Comparison of ENCODE assay signal across 18 cellular contexts in the genomic region with DNA sequence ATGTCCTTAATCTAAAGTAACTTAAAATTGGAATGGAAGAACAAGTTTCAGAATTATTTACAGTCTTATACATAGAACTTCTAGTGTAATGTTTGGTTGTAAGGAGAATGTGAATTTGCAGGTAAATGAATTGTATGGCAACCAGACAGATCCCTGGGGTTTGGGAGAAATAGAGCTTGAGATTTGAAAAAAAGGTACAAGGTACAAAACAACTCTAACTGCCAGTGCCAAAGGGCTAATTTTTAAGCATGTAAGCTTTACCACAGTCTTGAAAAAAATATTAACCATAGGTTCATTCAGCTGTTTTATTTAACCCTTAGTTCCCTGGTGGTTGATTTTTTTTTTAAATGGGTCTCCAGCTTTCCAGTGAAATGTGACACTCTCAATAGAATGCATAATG.
DNase-seq lines count a peak whose midpoint lies in the region; ATAC-seq and TF ChIP-seq lines count a peak whose summit lies in the region.
"Had no signal": no experiment of that assay in that cellular context is flagged by ENCODE, and none has a peak within 500 bp of the region (broad histone marks: within the 10 kb centered on the region; RNA-seq: fewer than 3 reads in every experiment).

No MANE protein-coding gene starts in this region.

- no peak overlapping the region for H3K4me3 Mint-ChIP-seq in activated T-cell treated with anti-CD3 and anti-CD28 coated beads, Interleukin-2, amount 50 U/mL, for 24 hours
- H3K4me3 Mint-ChIP-seq in nephron, result no peak overlapping the region

- POLR2A ChIA-PET in PC-3 (lab: Charles Lee; ENCODE audit: unreplicated experiment), result no interaction called here

- no peaks in the 10 kb centered on the region for H3K36me3 ChIP-seq in PC-3 (ENCODE audit: low read depth, low read length)
- H3K36me3 ChIP-seq in duodenal mucosa (ENCODE audit: control insufficient read depth in 1 of 2, insufficient read depth in 2 of 2, low read length in 2 of 2), result peaks cover 8 to 13% of the 10 kb centered on the region in 2 donors
- H3K36me3 ChIP-seq: SJSA1 had no signal

- no peaks in the 10 kb centered on the region for H3K9me2 ChIP-seq in PC-3 (replicated peaks; ENCODE audit: low read length)

- no peaks in the 10 kb centered on the region for H3K27me3 Mint-ChIP-seq in activated T-cell treated with anti-CD3 and anti-CD28 coated beads, Interleukin-2, amount 50 U/mL, for 24 hours
- no peaks in the 10 kb centered on the region for H3K27me3 Mint-ChIP-seq in nephron (ENCODE audit: low read depth)

- H3K9me3 Mint-ChIP-seq in activated T-cell treated with anti-CD3 and anti-CD28 coated beads, Interleukin-2, amount 50 U/mL, for 24 hours, result no peaks in the 10 kb centered on the region
- H3K9me3 Mint-ChIP-seq in nephron, result no peaks in the 10 kb centered on the region

- TSS peak; percentile 16 for BruUV-seq in PC-3 (replicated peaks; lab: Mats Ljungman, UMichigan)

- no peak overlapping the region for H3K4me2 ChIP-seq in PC-3 (ENCODE audit: low read length)
- H3K4me2 ChIP-seq: A549, PC-9 had no signal

- no peak overlapping the region for H2AFZ ChIP-seq in PC-3 (ENCODE audit: low read length)
- H2AFZ ChIP-seq: PC-9 had no signal

- peak overlapping the region; percentile 37 for H3K27ac Mint-ChIP-seq in activated T-cell treated with anti-CD3 and anti-CD28 coated beads, Interleukin-2, amount 50 U/mL, for 24 hours
- H3K27ac Mint-ChIP-seq in nephron, result peak overlapping the region; percentile 74 to 94 (median 91)

- H3K4me1 Mint-ChIP-seq in activated T-cell treated with anti-CD3 and anti-CD28 coated beads, Interleukin-2, amount 50 U/mL, for 24 hours (ENCODE audit: low read depth), result peaks cover 46% of the 10 kb centered on the region
- peaks cover 30% of the 10 kb centered on the region for H3K4me1 Mint-ChIP-seq in nephron

- H4K20me1 ChIP-seq in PC-3 (ENCODE audit: low read length), result no peaks in the 10 kb centered on the region

- H3K9me3 ChIP-seq in PC-3 (ENCODE audit: low read length), result no peaks in the 10 kb centered on the region
- H3K9me3 ChIP-seq in duodenal mucosa (ENCODE audit: control insufficient read depth in 1 of 2, low read length in 2 of 2), result no peaks in the 10 kb centered on the region
- H3K9me3 ChIP-seq: A549, SJSA1 had no signal

- CTCF ChIA-PET in PC-3 (lab: Charles Lee), result no interaction called here

- H3K4me3 ChIP-seq in PC-3 (ENCODE audit: low read length) (no peak overlapping the region), duodenal mucosa (ENCODE audit: low read depth in 1 of 2, low read length in 2 of 2) (no peak overlapping the region)
- H3K4me3 ChIP-seq: A549, PC-9, SJSA1 had no signal

- no peaks in the 10 kb centered on the region for H3K79me2 ChIP-seq in PC-3 (ENCODE audit: low read length)

- H3K9ac ChIP-seq in PC-3 (ENCODE audit: low read length) (no peak overlapping the region), duodenal mucosa (ENCODE audit: low read depth in 1 of 2, low read length in 2 of 2) (no peak overlapping the region)

- intact Hi-C loops in PC-3 (cut with micrococcal nuclease), result no loop called here

- ATAC-seq in PC-3 (no peak), HG02885 (IDR thresholded peaks at IDR 0.05; ENCODE audit: poor library complexity, unreplicated experiment) (no peak)
- ATAC-seq: A549 had no signal

- no peaks in the 10 kb centered on the region for H3F3A ChIP-seq in PC-3 (ENCODE audit: low read length, unreplicated experiment)

- H3K4me1 ChIP-seq in PC-3 (ENCODE audit: insufficient read depth, low read length), result no peaks in the 10 kb centered on the region
- H3K4me1 ChIP-seq in duodenal mucosa (ENCODE audit: control insufficient read depth in 1 of 2, insufficient read depth in 2 of 2, low read length in 2 of 2), result peaks cover 5 to 15% of the 10 kb centered on the region in 2 donors
- H3K4me1 ChIP-seq: A549, SJSA1 had no signal

- no peak for DNase-seq in activated T-cell treated with anti-CD3 and anti-CD28 coated beads, Interleukin-2, amount 50 U/mL, for 24 hours
- no peak for DNase-seq in activated T-cell treated with anti-CD3 and anti-CD28 coated beads, Interleukin-2, amount 50 U/mL, for 1 hour
- DNase-seq in PC-3 (no peak), NCI-H187 (lab: John Stamatoyannopoulos, UW) (no peak)
- no peak for DNase-seq in activated CD4-positive, alpha-beta T cell treated with anti-CD3 and anti-CD28 coated beads for 1 hour
- DNase-seq: C1 segment of cervical spinal cord, COR-L47, NCI-H1048, NCI-H1436 treated with DMSO at 0.1 percent for 48 hours, NCI-H2081, NCI-H345, NCI-H69, PC-9 had no signal

- TF ChIP-seq CTCF in PC-3 (conservative IDR thresholded peaks at IDR 0.05; ENCODE audit: low read depth, low read length) (no peak), nephron (IDR thresholded peaks at IDR 0.05; ENCODE audit: unreplicated experiment in 3 of 3) (no peak)

- H3K36me3 Mint-ChIP-seq in activated T-cell treated with anti-CD3 and anti-CD28 coated beads, Interleukin-2, amount 50 U/mL, for 24 hours (ENCODE audit: low read depth), result peaks cover 53% of the 10 kb centered on the region
- peaks cover 56% of the 10 kb centered on the region for H3K36me3 Mint-ChIP-seq in nephron (ENCODE audit: low read depth)

- no peaks in the 10 kb centered on the region for H3K27me3 ChIP-seq in PC-3 (ENCODE audit: low read length)
- no peaks in the 10 kb centered on the region for H3K27me3 ChIP-seq in duodenal mucosa (ENCODE audit: control insufficient read depth in 1 of 2, insufficient read depth in 2 of 2, low read length in 2 of 2)
- H3K27me3 ChIP-seq: SJSA1 had no signal

- H3K27ac ChIP-seq in PC-3 (ENCODE audit: low read length) (no peak overlapping the region), duodenal mucosa (ENCODE audit: low read depth, low read length) (peak overlapping the region; percentile 1)
- H3K27ac ChIP-seq: A549, PC-9, SJSA1 had no signal
